8 cellular contexts compared by ENCODE assay signal in the genomic region with DNA sequence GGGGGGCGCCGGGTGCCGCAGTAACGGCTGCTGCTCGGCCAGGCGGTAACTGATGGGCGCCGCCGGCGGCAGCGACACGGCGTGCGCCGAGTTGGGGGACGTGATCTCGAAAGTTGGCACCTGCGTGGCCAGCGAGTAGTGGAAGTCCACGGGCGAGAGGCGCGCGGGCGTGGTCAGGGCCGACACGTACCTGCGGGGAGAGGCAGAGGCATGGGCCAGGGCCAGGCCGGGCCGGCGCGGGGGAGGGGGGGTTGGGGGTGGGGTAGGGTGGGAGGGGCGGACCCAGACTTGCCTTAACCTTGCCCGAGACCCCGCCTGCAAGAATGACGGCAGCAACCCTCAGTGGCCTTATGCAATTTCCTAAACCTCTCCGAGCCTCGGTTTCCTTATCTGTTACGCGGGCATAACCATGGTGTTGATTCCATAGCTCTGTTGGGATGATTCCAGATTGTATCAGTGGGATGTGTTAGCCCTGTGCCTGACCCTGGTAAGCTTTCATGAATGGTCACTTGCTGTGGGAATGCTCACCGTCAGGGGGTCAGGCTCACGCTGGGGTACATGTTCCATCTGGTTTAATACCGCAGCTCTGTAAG. TPM values are rescaled to one million over a fixed set of nuclear protein-coding genes. Genes with fewer than 3 reads are reported as not detected.
DNase-seq lines count a peak whose midpoint lies in the region; ATAC-seq and TF ChIP-seq lines count a peak whose summit lies in the region.

No MANE protein-coding gene starts in this region.

- peak overlapping the region; percentile 48 for H3K4me3 Mint-ChIP-seq in stimulated activated effector memory CD8-positive, alpha-beta T cell treated with anti-CD3 and anti-CD28 coated beads, Interleukin-12 subunit alpha, Interleukin-12 subunit beta, amount 100 ng/mL, for 72 hours

- H3K36me3 Mint-ChIP-seq in stimulated activated effector memory CD8-positive, alpha-beta T cell treated with anti-CD3 and anti-CD28 coated beads, Interleukin-12 subunit alpha, Interleukin-12 subunit beta, amount 100 ng/mL, for 72 hours = peaks cover 4% of the 10 kb centered on the region

- ATAC-seq in left lung = no peak
- ATAC-seq in stimulated activated effector memory CD8-positive, alpha-beta T cell treated with anti-CD3 and anti-CD28 coated beads, Interleukin-12 subunit alpha, Interleukin-12 subunit beta, amount 100 ng/mL, for 72 hours = no peak
- no peak for ATAC-seq in HG02840 (IDR thresholded peaks at IDR 0.05; ENCODE audit: low FRiP score, unreplicated experiment)

- peaks cover 28% of the 10 kb centered on the region for H3K4me1 Mint-ChIP-seq in stimulated activated effector memory CD8-positive, alpha-beta T cell treated with anti-CD3 and anti-CD28 coated beads, Interleukin-12 subunit alpha, Interleukin-12 subunit beta, amount 100 ng/mL, for 72 hours

- WGBS in adrenal gland, 4 donors = 15 to 44% (median 19%) methylated on average over 13 to 43 of the region's 43 CpGs

- H3K4me3 ChIP-seq in GM12865 (ENCODE audit: low read depth, low read length) = peak overlapping the region; percentile 57
- H3K4me3 ChIP-seq in HUES6 (ENCODE audit: low read depth, low read length) = peak overlapping the region; percentile 69
- H3K4me3 ChIP-seq in adrenal gland = peak overlapping the region in 1 of 4 donors; percentile 84
- H3K4me3 ChIP-seq in left lung = peak overlapping the region; percentile 17 to 46

- H3K4me1 ChIP-seq in HUES6 (ENCODE audit: control insufficient read depth, insufficient read depth, low read length) (no peaks in the 10 kb centered on the region), adrenal gland (replicated peaks in 1 of 2) (no peaks in the 10 kb centered on the region), left lung (peaks cover 0 to 14% of the 10 kb centered on the region in 2 donors)

- H3K27ac Mint-ChIP-seq in stimulated activated effector memory CD8-positive, alpha-beta T cell treated with anti-CD3 and anti-CD28 coated beads, Interleukin-12 subunit alpha, Interleukin-12 subunit beta, amount 100 ng/mL, for 72 hours = no peak overlapping the region

- TF ChIP-seq CTCF in GM12865 (IDR thresholded peaks at IDR 0.05; ENCODE audit: insufficient read depth, low read depth, low read length, missing control alignments) = no peak
- TF ChIP-seq CTCF in adrenal gland (IDR thresholded peaks at IDR 0.05) = no peak
- no peak for TF ChIP-seq CTCF in left lung (IDR thresholded peaks at IDR 0.05)

- H3K27me3 ChIP-seq in HUES6 (ENCODE audit: control insufficient read depth, insufficient read depth, low read length) (peaks cover 75% of the 10 kb centered on the region), adrenal gland (no peaks in the 10 kb centered on the region), left lung (peaks cover 0 to 56% of the 10 kb centered on the region in 2 donors)

- intact Hi-C loops in adrenal gland (cut with DNase I) (no loop called here), left lung (cut with DNase I) (loop anchor here in 1 of 2 donors (10.0 kb wide), 1 partner anchor 54 kb away; the partner anchor contains the start of gene PSD2)

- no peaks in the 10 kb centered on the region for H3K36me3 ChIP-seq in HUES6 (ENCODE audit: control insufficient read depth, insufficient read depth, low read length)
- peaks cover 0 to 12% of the 10 kb centered on the region in 2 donors for H3K36me3 ChIP-seq in adrenal gland (replicated peaks in 1 of 2)
- no peaks in the 10 kb centered on the region for H3K36me3 ChIP-seq in left lung

- TF ChIP-seq POLR2A in adrenal gland (IDR thresholded peaks at IDR 0.05) = no peak

- no peaks in the 10 kb centered on the region for H3K9me3 Mint-ChIP-seq in stimulated activated effector memory CD8-positive, alpha-beta T cell treated with anti-CD3 and anti-CD28 coated beads, Interleukin-12 subunit alpha, Interleukin-12 subunit beta, amount 100 ng/mL, for 72 hours

- no peak overlapping the region for H3K9ac ChIP-seq in HUES6 (ENCODE audit: low read length)

- H3K27ac ChIP-seq in HUES6 (ENCODE audit: low read depth, low read length) = no peak overlapping the region
- peak overlapping the region in 2 of 5 donors; percentile 68 to 73 for H3K27ac ChIP-seq in adrenal gland
- no peak overlapping the region for H3K27ac ChIP-seq in left lung

- DNase-seq in GM12865 (ENCODE audit: low read depth) (peak; percentile 34), adrenal gland (peak in 4 of 7 donors; percentile 24 to 40 (median 31)), left lung (peak in 1 of 2 donors; percentile 82), NCI-H510A treated with DMSO at 0.1 percent for 48 hours (lab: John Stamatoyannopoulos, UW) (no peak), AML-193 (lab: John Stamatoyannopoulos, UW) (no peak)
- DNase-seq in stimulated activated effector memory CD8-positive, alpha-beta T cell treated with anti-CD3 and anti-CD28 coated beads, Interleukin-12 subunit alpha, Interleukin-12 subunit beta, amount 100 ng/mL, for 72 hours (ENCODE audit: low spot score in 2 of 2) = no peak

- H3K9me3 ChIP-seq in HUES6 (ENCODE audit: control insufficient read depth, insufficient read depth, low read depth, low read length) (no peaks in the 10 kb centered on the region), adrenal gland (replicated peaks in 1 of 3) (no peaks in the 10 kb centered on the region), left lung (no peaks in the 10 kb centered on the region)

RNA-seq across cellular contexts. Expression of gene PSD2, which starts 53.0 kb away (rescaled TPM):
- under 1 TPM in 3 of 8 donors, not detected in 5; 0.11 to 0.46 (median 0.41) TPM for total RNA-seq in adrenal gland
- polyA plus RNA-seq in adrenal gland = under 1 TPM; 0.13 to 0.24 (median 0.15) TPM
- total RNA-seq in left lung = under 1 TPM in 1 of 2 donors, not detected in 1; 0.06 TPM

Comparison
In these comparisons a context has a peak if more than half of its experiments do, and no peak if none do; other contexts are left out.
1. DNase-seq: peak in GM12865 (single experiment) and adrenal gland (4 of 7); none in stimulated activated effector memory CD8-positive, alpha-beta T cell treated with anti-CD3 and anti-CD28 coated beads, Interleukin-12 subunit alpha, Interleukin-12 subunit beta, amount 100 ng/mL, for 72 hours (0 of 2), NCI-H510A treated with DMSO at 0.1 percent for 48 hours (single experiment) and AML-193 (0 of 2).